ENCODE assay signal across 26 cellular contexts in the genomic region with DNA sequence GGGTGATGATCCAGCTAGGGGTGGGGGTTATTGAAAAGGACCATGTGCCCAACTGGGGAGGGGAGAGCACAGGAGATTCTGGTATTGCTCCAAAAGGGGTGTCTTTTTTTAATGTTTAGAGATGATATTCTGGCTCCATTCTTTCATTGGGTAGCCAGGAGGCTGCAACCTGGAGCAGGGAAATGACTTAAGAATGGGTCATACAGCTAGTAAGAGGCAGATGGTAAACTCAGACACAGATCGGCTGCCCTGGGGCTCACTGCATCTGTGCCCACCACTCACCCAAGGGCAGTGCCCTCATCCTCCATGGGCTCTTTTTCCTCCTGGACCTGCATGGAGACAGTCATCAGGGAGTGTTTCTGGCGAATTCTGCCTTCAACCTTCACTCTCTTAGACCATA.
"Had no signal": no experiment of that assay in that cellular context is flagged by ENCODE, and none has a peak within 500 bp of the region (broad histone marks: within the 10 kb centered on the region; RNA-seq: fewer than 3 reads in every experiment).

No MANE protein-coding gene starts in this region.

- ATAC-seq: esophagus mucosa; gastrocnemius medialis; left cardiac atrium; psoas muscle; stimulated activated effector memory CD8-positive, alpha-beta T cell treated with anti-CD3 and anti-CD28 coated beads, Interleukin-12 subunit alpha, Interleukin-12 subunit beta, amount 100 ng/mL, for 72 hours; stimulated activated naive CD8-positive, alpha-beta T cell treated with anti-CD3 and anti-CD28 coated beads, Interleukin-15, Interleukin-2, amounts not matched to agents 100 U/mL and 50 U/mL, for 24 hours had no signal

- H3K4me1 ChIP-seq: colonic mucosa, left ventricle myocardium inferior, lower lobe of right lung, psoas muscle, right lobe of liver, testis, upper lobe of right lung had no signal

- FAIRE-seq: endothelial cell of umbilical vein, kidney had no signal

- DNase-seq: colonic mucosa; effector CD4-positive, alpha-beta T cell; endodermal cell; gastrocnemius medialis; immature natural killer cell; kidney; left cardiac atrium; left ventricle myocardium inferior; mesenchymal stem cell; midbrain; naive B cell; nephron progenitor cell; retina; right lobe of liver; stimulated activated CD4-positive, alpha-beta T cell treated with anti-CD3 and anti-CD28 coated beads, Interleukin-4, amount 100 ng/mL, for 1 hour; stimulated activated CD8-positive, alpha-beta memory T cell treated with anti-CD3 and anti-CD28 coated beads, Interleukin-4, amount 100 ng/mL, for 48 hours; stimulated activated naive CD8-positive, alpha-beta T cell treated with anti-CD3 and anti-CD28 coated beads, Interleukin-15, Interleukin-2, amounts not matched to agents 100 U/mL and 50 U/mL, for 24 hours; testis; upper lobe of right lung had no signal

- H3K4me3 ChIP-seq: colonic mucosa, gastrocnemius medialis, left ventricle myocardium inferior, lower lobe of right lung, psoas muscle, right lobe of liver, testis, tibial nerve, upper lobe of right lung, vagina had no signal

- H3K27me3 ChIP-seq: colonic mucosa, gastrocnemius medialis, right lobe of liver, testis, tibial nerve, upper lobe of right lung, vagina had no signal

- H3K4me3 Mint-ChIP-seq: endodermal cell; immature natural killer cell; naive B cell; nephron progenitor cell; stimulated activated effector memory CD8-positive, alpha-beta T cell treated with anti-CD3 and anti-CD28 coated beads, Interleukin-12 subunit alpha, Interleukin-12 subunit beta, amount 100 ng/mL, for 72 hours had no signal

- H3K36me3 ChIP-seq: colonic mucosa, gastrocnemius medialis, left ventricle myocardium inferior, lower lobe of right lung, right lobe of liver, tibial nerve, upper lobe of right lung, vagina had no signal

- H3K9me3 Mint-ChIP-seq: endodermal cell; immature natural killer cell; naive B cell; nephron progenitor cell; stimulated activated effector memory CD8-positive, alpha-beta T cell treated with anti-CD3 and anti-CD28 coated beads, Interleukin-12 subunit alpha, Interleukin-12 subunit beta, amount 100 ng/mL, for 72 hours had no signal

- H3K27me3 Mint-ChIP-seq: naive B cell had no signal

- H3K9me3 ChIP-seq: colonic mucosa, gastrocnemius medialis, left ventricle myocardium inferior, lower lobe of right lung, psoas muscle, right lobe of liver, testis, tibial nerve, upper lobe of right lung, vagina had no signal

- H3K36me3 Mint-ChIP-seq: immature natural killer cell; naive B cell; stimulated activated effector memory CD8-positive, alpha-beta T cell treated with anti-CD3 and anti-CD28 coated beads, Interleukin-12 subunit alpha, Interleukin-12 subunit beta, amount 100 ng/mL, for 72 hours had no signal

- H3K27ac Mint-ChIP-seq: endodermal cell; immature natural killer cell; naive B cell; nephron progenitor cell; stimulated activated effector memory CD8-positive, alpha-beta T cell treated with anti-CD3 and anti-CD28 coated beads, Interleukin-12 subunit alpha, Interleukin-12 subunit beta, amount 100 ng/mL, for 72 hours had no signal

- H3K27ac ChIP-seq: colonic mucosa, gastrocnemius medialis, left ventricle myocardium inferior, lower lobe of right lung, psoas muscle, right lobe of liver, testis, tibial nerve, upper lobe of right lung, vagina had no signal
